11 cellular contexts compared by ENCODE assay signal in the genomic region with DNA sequence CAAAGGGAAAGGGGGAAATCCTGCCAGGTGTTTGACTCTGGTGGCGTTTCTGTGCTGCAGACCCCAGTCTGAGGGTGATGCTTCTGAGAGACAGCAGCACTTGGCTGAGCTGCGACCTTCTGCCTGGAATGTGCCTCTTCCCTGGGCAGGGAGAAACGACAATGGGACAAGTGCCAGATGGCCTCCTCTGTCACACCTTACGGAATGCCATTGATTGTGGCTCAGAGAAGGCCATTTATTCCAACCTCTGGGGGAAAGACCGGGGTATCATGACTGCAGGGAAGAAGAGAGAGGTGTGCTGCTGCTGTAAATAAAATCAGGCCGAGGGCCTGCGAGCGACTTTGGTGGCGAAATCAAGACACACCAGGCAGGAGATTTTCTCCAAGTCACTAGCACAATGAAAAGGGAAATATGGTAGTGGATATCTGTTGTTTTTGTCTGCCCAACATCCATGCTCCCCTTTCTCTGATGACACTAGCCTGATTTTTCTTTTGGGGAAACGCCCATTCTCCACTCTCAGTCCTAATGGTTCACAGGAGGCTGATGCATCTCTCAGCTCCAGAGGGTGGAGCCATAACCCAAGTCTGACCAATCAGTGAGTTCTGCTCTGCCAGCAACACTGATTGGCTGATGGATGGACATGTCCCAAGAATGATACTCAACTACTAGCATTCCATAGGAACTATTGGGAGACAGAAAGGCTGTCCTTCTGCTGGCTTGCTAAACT.
DNase-seq lines count a peak whose midpoint lies in the region; ATAC-seq, FAIRE-seq and TF ChIP-seq lines count a peak whose summit lies in the region.
"Had no signal": no experiment of that assay in that cellular context is flagged by ENCODE, and none has a peak within 500 bp of the region (broad histone marks: within the 10 kb centered on the region; RNA-seq: fewer than 3 reads in every experiment).

No MANE protein-coding gene starts in this region.

- intact Hi-C loops in CD8-positive, alpha-beta T cell (cut with DNase I, micrococcal nuclease): no loop called here
- intact Hi-C loops in K562 (cut with micrococcal nuclease): loop anchor here (5.0 to 10.0 kb wide), 2 partner anchors 147 to 265 kb away; no protein-coding TSS in a partner anchor

- no peaks in the 10 kb centered on the region for H3K79me2 ChIP-seq in K562 (ENCODE audit: control insufficient read depth, insufficient read depth, low read length)
- H3K79me2 ChIP-seq: parathyroid adenoma had no signal

- WGBS in K562 (ENCODE audit: insufficient coverage, low coverage, missing lambda C conversion rate): 69% methylated on average over 6 of the region's 10 CpGs

- no peaks in the 10 kb centered on the region for H3K27me3 Mint-ChIP-seq in CD8-positive, alpha-beta T cell (ENCODE audit: low read depth)
- H3K27me3 Mint-ChIP-seq in memory B cell: no peaks in the 10 kb centered on the region
- H3K27me3 Mint-ChIP-seq in immature natural killer cell (ENCODE audit: low read depth in 3 of 3): no peaks in the 10 kb centered on the region

- in situ Hi-C loops in K562 (cut with MboI): no loop called here

- no TSS peak for BruUV-seq in K562 (replicated peaks; lab: Mats Ljungman, UMichigan)

- H3K4me3 ChIP-seq in CD8-positive, alpha-beta T cell (ENCODE audit: low read depth, low read length): no peak overlapping the region
- H3K4me3 ChIP-seq in K562: no peak overlapping the region

- H4K20me1 ChIP-seq in K562 (replicated peaks; ENCODE audit: control insufficient read depth, insufficient read depth, low read length): no peaks in the 10 kb centered on the region

- no peaks in the 10 kb centered on the region for H3K9me3 Mint-ChIP-seq in CD8-positive, alpha-beta T cell
- H3K9me3 Mint-ChIP-seq in memory B cell (no peaks in the 10 kb centered on the region), immature natural killer cell (no peaks in the 10 kb centered on the region)
- no peaks in the 10 kb centered on the region for H3K9me3 Mint-ChIP-seq in stimulated activated effector memory CD8-positive, alpha-beta T cell treated with anti-CD3 and anti-CD28 coated beads, Interleukin-12 subunit alpha, Interleukin-12 subunit beta, amount 100 ng/mL, for 72 hours

- peaks cover 88% of the 10 kb centered on the region for H3K4me1 Mint-ChIP-seq in CD8-positive, alpha-beta T cell (ENCODE audit: low read depth)
- H3K4me1 Mint-ChIP-seq in memory B cell: peaks cover 15% of the 10 kb centered on the region
- H3K4me1 Mint-ChIP-seq in immature natural killer cell: peaks cover 4 to 9% of the 10 kb centered on the region in 2 donors
- peaks cover 4% of the 10 kb centered on the region for H3K4me1 Mint-ChIP-seq in stimulated activated effector memory CD8-positive, alpha-beta T cell treated with anti-CD3 and anti-CD28 coated beads, Interleukin-12 subunit alpha, Interleukin-12 subunit beta, amount 100 ng/mL, for 72 hours

- no peak for TF ChIP-seq CTCF in CD8-positive, alpha-beta T cell (IDR thresholded peaks at IDR 0.05)
- TF ChIP-seq CTCF in K562 (IDR thresholded peaks at IDR 0.05 in 2 of 3, conservative IDR thresholded peaks at IDR 0.05 in 1 of 3; ENCODE audit: insufficient read depth in 2 of 3, low read depth in 1 of 3, low read length in 3 of 3): 0 out of 6 replicates have a peak, but pooled peaks of 1 of the 3 experiments have one; percentile 5

- POLR2A ChIA-PET in CD8-positive, alpha-beta T cell (lab: Charles Lee): interaction anchor here (0.9 to 1.5 kb wide), 2 partner anchors 9 to 15 kb away, joined by 3 read pairs; no protein-coding TSS in a partner anchor
- POLR2A ChIA-PET in K562 (lab: Yijun Ruan, JAX): interaction anchor here (0.8 to 1.8 kb wide), 2 partner anchors 11 to 20 kb away, joined by 3 to 5 read pairs; no protein-coding TSS in a partner anchor

- no peaks in the 10 kb centered on the region for H3K27me3 ChIP-seq in CD8-positive, alpha-beta T cell (ENCODE audit: insufficient read depth, low read length)
- no peaks in the 10 kb centered on the region for H3K27me3 ChIP-seq in K562 (ENCODE audit: control insufficient read depth in 2 of 2, insufficient read depth in 2 of 2, low read length in 2 of 2)

- no peak overlapping the region for H3K4me3 Mint-ChIP-seq in CD8-positive, alpha-beta T cell
- H3K4me3 Mint-ChIP-seq in memory B cell (no peak overlapping the region), immature natural killer cell (no peak overlapping the region)
- no peak overlapping the region for H3K4me3 Mint-ChIP-seq in stimulated activated effector memory CD8-positive, alpha-beta T cell treated with anti-CD3 and anti-CD28 coated beads, Interleukin-12 subunit alpha, Interleukin-12 subunit beta, amount 100 ng/mL, for 72 hours

- no peak overlapping the region for H2AFZ ChIP-seq in K562 (ENCODE audit: low read depth, low read length)
- H2AFZ ChIP-seq: parathyroid adenoma had no signal

- no peak for TF ChIP-seq POLR2A in K562 (conservative IDR thresholded peaks at IDR 0.05)

- no peaks in the 10 kb centered on the region for H3K36me3 ChIP-seq in CD8-positive, alpha-beta T cell (ENCODE audit: insufficient read depth, low read length)
- H3K36me3 ChIP-seq in K562 (ENCODE audit: control insufficient read depth, insufficient read depth, low read length): no peaks in the 10 kb centered on the region

- no peak for DNase-seq in CD8-positive, alpha-beta T cell
- DNase-seq in HK-2 (ENCODE audit: unreplicated experiment) (peak; percentile 12), K562 (ENCODE audit: extremely low read depth in 1 of 4, low spot score in 3 of 4) (peak; percentile 70 to 85 (median 74)), memory B cell (ENCODE audit: low spot score in 2 of 2) (no peak), NCI-H2196 (lab: John Stamatoyannopoulos, UW; ENCODE audit: unreplicated experiment) (no peak), immature natural killer cell (no peak), NCI-H128 (lab: John Stamatoyannopoulos, UW; ENCODE audit: unreplicated experiment) (no peak)
- DNase-seq in stimulated activated effector memory CD8-positive, alpha-beta T cell treated with anti-CD3 and anti-CD28 coated beads, Interleukin-12 subunit alpha, Interleukin-12 subunit beta, amount 100 ng/mL, for 72 hours (ENCODE audit: low spot score in 2 of 2): no peak
- DNase-seq: aorta, NCI-H774 had no signal

- H3K9me3 ChIP-seq in CD8-positive, alpha-beta T cell (ENCODE audit: low read length): no peaks in the 10 kb centered on the region
- H3K9me3 ChIP-seq in K562 (replicated peaks; ENCODE audit: control insufficient read depth, insufficient read depth, low read depth, low read length): no peaks in the 10 kb centered on the region

- peak; percentile 85 for FAIRE-seq in K562 (lab: Jason Lieb, UNC)

- no peak overlapping the region for H3K4me2 ChIP-seq in K562 (ENCODE audit: insufficient read depth, low read length)

- H3K27ac Mint-ChIP-seq in CD8-positive, alpha-beta T cell: peak overlapping the region; percentile 79
- H3K27ac Mint-ChIP-seq in memory B cell (peak overlapping the region; percentile 31), immature natural killer cell (no peak overlapping the region)
- H3K27ac Mint-ChIP-seq in stimulated activated effector memory CD8-positive, alpha-beta T cell treated with anti-CD3 and anti-CD28 coated beads, Interleukin-12 subunit alpha, Interleukin-12 subunit beta, amount 100 ng/mL, for 72 hours: no peak overlapping the region

- no peak for TF ChIP-seq EP300 in K562 (IDR thresholded peaks at IDR 0.05; ENCODE audit: low read length)

- TF ChIP-seq RAD21 in K562 (CRISPR knock-in tag; conservative IDR thresholded peaks at IDR 0.05 in 1 of 2, IDR thresholded peaks at IDR 0.05 in 1 of 2): no peak; a peak in 1 of 4 replicates

- ATAC-seq in CD8-positive, alpha-beta T cell: no peak
- ATAC-seq in K562 (peak; percentile 92), memory B cell (ENCODE audit: low read depth) (no peak)
- no peak for ATAC-seq in stimulated activated effector memory CD8-positive, alpha-beta T cell treated with anti-CD3 and anti-CD28 coated beads, Interleukin-12 subunit alpha, Interleukin-12 subunit beta, amount 100 ng/mL, for 72 hours

- no peak overlapping the region for H3K27ac ChIP-seq in CD8-positive, alpha-beta T cell (ENCODE audit: low read depth, low read length)
- no peak overlapping the region for H3K27ac ChIP-seq in K562 (ENCODE audit: extremely low read depth, low read depth, low read length)
- H3K27ac ChIP-seq: parathyroid adenoma had no signal

- no peak overlapping the region for H3K9ac ChIP-seq in K562 (ENCODE audit: insufficient read depth in 1 of 2, low read depth in 2 of 2, low read length in 2 of 2)
- H3K9ac ChIP-seq: parathyroid adenoma had no signal

- H3K9me1 ChIP-seq in K562 (ENCODE audit: control insufficient read depth, insufficient read depth, low read length): no peaks in the 10 kb centered on the region

- H3K4me1 ChIP-seq in CD8-positive, alpha-beta T cell (ENCODE audit: insufficient read depth, low read length): peaks cover 56% of the 10 kb centered on the region
- H3K4me1 ChIP-seq in K562 (replicated peaks in 1 of 2; ENCODE audit: control insufficient read depth in 2 of 2, insufficient read depth in 2 of 2, low read length in 2 of 2): peaks cover 7 to 16% of the 10 kb centered on the region in 2 experiments; a peak in 3 of 5 replicates
- H3K4me1 ChIP-seq: parathyroid adenoma had no signal

- H3K36me3 Mint-ChIP-seq in CD8-positive, alpha-beta T cell: peaks cover 16% of the 10 kb centered on the region
- H3K36me3 Mint-ChIP-seq in memory B cell (peaks cover 2% of the 10 kb centered on the region), immature natural killer cell (no peaks in the 10 kb centered on the region)
- H3K36me3 Mint-ChIP-seq in stimulated activated effector memory CD8-positive, alpha-beta T cell treated with anti-CD3 and anti-CD28 coated beads, Interleukin-12 subunit alpha, Interleukin-12 subunit beta, amount 100 ng/mL, for 72 hours: no peaks in the 10 kb centered on the region

- CTCF ChIA-PET in CD8-positive, alpha-beta T cell (lab: Charles Lee): no interaction called here
- CTCF ChIA-PET in K562 (lab: Yijun Ruan, JAX; ENCODE audit: low intra/inter-chr PET ratio): no interaction called here

TF ChIP-seq in K562, 482 proteins besides CTCF, POLR2A, EP300 and RAD21 (continues in another document):
- TF ChIP-seq JUND (IDR thresholded peaks at IDR 0.05; ENCODE audit: borderline replicate concordance, low read depth, low read length) (no peak), JUND (tag; IDR thresholded peaks at IDR 0.05; ENCODE audit: borderline replicate concordance, low read depth, low read length) (no peak), NFYB (IDR thresholded peaks at IDR 0.05; ENCODE audit: extremely low read depth, insufficient read length) (peak; percentile 87), FOS (IDR thresholded peaks at IDR 0.05; ENCODE audit: extremely low read depth, insufficient read length) (peak; percentile 64), CTBP1 (IDR thresholded peaks at IDR 0.05; ENCODE audit: borderline replicate concordance) (peak; percentile 68; the same call in 1 of the 2 replicates)

Comparison
In these comparisons a context has a peak if more than half of its experiments do, and no peak if none do; other contexts are left out.
1. DNase-seq: peak in HK-2 (single experiment) and K562 (4 of 4); none in CD8-positive, alpha-beta T cell (0 of 7), memory B cell (0 of 2), NCI-H2196 (single experiment), immature natural killer cell (0 of 3), stimulated activated effector memory CD8-positive, alpha-beta T cell treated with anti-CD3 and anti-CD28 coated beads, Interleukin-12 subunit alpha, Interleukin-12 subunit beta, amount 100 ng/mL, for 72 hours (0 of 2) and NCI-H128 (single experiment).
2. H3K27ac Mint-ChIP-seq: peak in CD8-positive, alpha-beta T cell (single experiment) and memory B cell (single experiment); none in immature natural killer cell (0 of 6) and stimulated activated effector memory CD8-positive, alpha-beta T cell treated with anti-CD3 and anti-CD28 coated beads, Interleukin-12 subunit alpha, Interleukin-12 subunit beta, amount 100 ng/mL, for 72 hours (single experiment).